ENCODE assay signal across 2 cellular contexts in the genomic region with DNA sequence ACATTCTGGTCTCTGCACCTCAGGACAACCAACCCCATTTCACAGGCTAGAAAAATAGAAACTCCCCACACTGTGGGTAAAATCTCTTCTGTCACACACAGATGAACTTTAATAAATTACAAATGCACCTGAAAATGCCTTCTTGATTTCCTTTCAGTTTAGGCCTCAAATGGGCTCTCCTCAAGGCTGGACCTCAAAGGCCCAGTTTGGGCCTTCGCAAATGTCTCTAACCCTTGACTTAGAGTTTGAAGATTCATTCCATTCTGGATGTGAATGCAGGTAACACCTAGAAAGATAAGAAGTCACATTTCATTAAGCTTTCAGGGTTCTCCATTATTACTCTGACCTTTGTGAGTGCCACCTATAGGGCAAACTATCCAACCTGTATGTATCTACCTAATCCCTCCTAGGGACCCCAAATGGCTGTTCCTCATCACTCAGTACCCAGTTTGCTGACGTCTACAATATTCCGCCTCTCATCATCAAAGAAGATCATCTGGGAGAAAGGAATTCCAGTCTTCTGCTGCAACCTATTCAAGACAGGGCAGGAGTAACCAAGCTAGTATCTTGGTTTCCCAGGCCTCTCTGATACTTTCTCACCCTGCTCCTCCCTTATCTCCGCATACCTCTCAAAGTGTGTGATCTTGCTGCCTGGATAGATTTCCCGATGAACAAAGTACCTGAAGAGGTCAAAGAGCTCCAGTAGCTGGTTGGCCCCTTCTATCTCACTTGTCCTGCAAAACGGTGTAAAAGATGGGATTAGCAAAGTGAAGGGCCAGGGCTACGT.
TF ChIP-seq lines count a peak whose summit lies in the region.

No MANE protein-coding gene starts in this region.

TF ChIP-seq in GM12878, 131 proteins besides CTCF, POLR2A, EP300 and RAD21 (continues in another document):
- TF ChIP-seq ZNF592 (IDR thresholded peaks at IDR 0.05) = no peak
- no peak for TF ChIP-seq KDM1A (IDR thresholded peaks at IDR 0.05; ENCODE audit: borderline replicate concordance)
- no peak for TF ChIP-seq WRNIP1 (IDR thresholded peaks at IDR 0.05; ENCODE audit: borderline replicate concordance, low read depth, low read length)
- no peak for TF ChIP-seq POLR2AphosphoS5 (IDR thresholded peaks at IDR 0.05; ENCODE audit: low read length)
- TF ChIP-seq HDAC6 (IDR thresholded peaks at IDR 0.05; ENCODE audit: unreplicated experiment) = no peak
- TF ChIP-seq IKZF2 (IDR thresholded peaks at IDR 0.05) = no peak
- TF ChIP-seq SREBF1 (IDR thresholded peaks at IDR 0.05; ENCODE audit: low read length) = no peak
- no peak for TF ChIP-seq ETV6 (conservative IDR thresholded peaks at IDR 0.05 in 1 of 2, IDR thresholded peaks at IDR 0.05 in 1 of 2; ENCODE audit: borderline replicate concordance in 1 of 2, low read depth in 1 of 2)
- TF ChIP-seq ATF3 (IDR thresholded peaks at IDR 0.05; ENCODE audit: borderline replicate concordance, extremely low read depth, low read depth, low read length) = no peak
- no peak for TF ChIP-seq MTA2 (IDR thresholded peaks at IDR 0.05; ENCODE audit: low read depth)
- no peak for TF ChIP-seq CEBPZ (IDR thresholded peaks at IDR 0.05; ENCODE audit: low read depth, low read length)
- TF ChIP-seq FOS (IDR thresholded peaks at IDR 0.05; ENCODE audit: borderline replicate concordance, extremely low read depth, insufficient read length) = no peak
- TF ChIP-seq NR2C1 (IDR thresholded peaks at IDR 0.05) = no peak
- no peak for TF ChIP-seq MYB (IDR thresholded peaks at IDR 0.05; ENCODE audit: borderline replicate concordance, low read depth, low read length)
- TF ChIP-seq, protein P1, sequence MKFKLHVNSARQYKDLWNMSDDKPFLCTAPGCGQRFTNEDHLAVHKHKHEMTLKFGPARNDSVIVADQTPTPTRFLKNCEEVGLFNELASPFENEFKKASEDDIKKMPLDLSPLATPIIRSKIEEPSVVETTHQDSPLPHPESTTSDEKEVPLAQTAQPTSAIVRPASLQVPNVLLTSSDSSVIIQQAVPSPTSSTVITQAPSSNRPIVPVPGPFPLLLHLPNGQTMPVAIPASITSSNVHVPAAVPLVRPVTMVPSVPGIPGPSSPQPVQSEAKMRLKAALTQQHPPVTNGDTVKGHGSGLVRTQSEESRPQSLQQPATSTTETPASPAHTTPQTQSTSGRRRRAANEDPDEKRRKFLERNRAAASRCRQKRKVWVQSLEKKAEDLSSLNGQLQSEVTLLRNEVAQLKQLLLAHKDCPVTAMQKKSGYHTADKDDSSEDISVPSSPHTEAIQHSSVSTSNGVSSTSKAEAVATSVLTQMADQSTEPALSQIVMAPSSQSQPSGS (IDR thresholded peaks at IDR 0.05; ENCODE audit: low read length) = no peak

TF ChIP-seq in liver, 16 proteins besides CTCF, POLR2A, EP300 and RAD21:
- TF ChIP-seq HNF4G (IDR thresholded peaks at IDR 0.05) (no peak), ATF3 (IDR thresholded peaks at IDR 0.05) (no peak)
TF ChIP-seq in liver: peak in this region for 0.
